19 cellular contexts compared by ENCODE assay signal in the genomic region with DNA sequence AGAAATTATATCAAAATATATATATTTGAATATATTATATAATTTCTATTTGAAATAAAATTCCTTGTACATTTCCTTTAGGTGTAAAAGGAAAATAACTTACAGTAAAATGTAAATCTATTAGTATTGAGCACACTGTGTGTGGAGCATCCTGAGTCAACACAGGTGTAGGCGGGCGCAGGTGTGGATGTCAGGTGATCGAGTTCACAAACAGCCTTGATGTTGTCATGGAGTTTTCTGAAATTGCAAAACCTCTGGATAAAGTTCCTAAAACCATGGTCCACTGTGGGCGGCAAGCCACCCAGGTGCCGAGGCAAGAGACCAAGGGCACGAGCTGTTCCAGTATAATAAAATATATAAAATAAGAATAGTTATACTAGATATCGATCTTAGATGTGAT. TPM values are rescaled to one million over a fixed set of nuclear protein-coding genes. Genes with fewer than 3 reads are reported as not detected.
"Had no signal": no experiment of that assay in that cellular context is flagged by ENCODE, and none has a peak within 500 bp of the region (broad histone marks: within the 10 kb centered on the region; RNA-seq: fewer than 3 reads in every experiment).

No MANE protein-coding gene starts in this region.

- DNase-seq: activated B cell treated with CpG ODN at 0.5 μM for 24 hours; activated CD4-positive, alpha-beta memory T cell treated with anti-CD3 and anti-CD28 coated beads for 36 hours; activated CD4-positive, alpha-beta T cell treated with anti-CD3 and anti-CD28 coated beads for 1 hour; activated CD4-positive, alpha-beta T cell treated with anti-CD3 and anti-CD28 coated beads, Interleukin-2, amount 10 ng/mL, durations not matched to agents 24 days and 14 days; activated CD8-positive, alpha-beta memory T cell treated with anti-CD3 and anti-CD28 coated beads for 24 hours; activated effector memory CD4-positive, alpha-beta T cell treated with anti-CD3 and anti-CD28 coated beads, Interleukin-2, amount 50 U/mL, for 16 hours; activated naive CD4-positive, alpha-beta T cell treated with Interleukin-2 at 50 U/mL for 16 hours; activated naive CD8-positive, alpha-beta T cell treated with anti-CD3 and anti-CD28 coated beads, Interleukin-2, amount 50 U/mL, for 24 hours; activated T-cell treated with anti-CD3 and anti-CD28 coated beads, Interleukin-2, amount 50 U/mL, for 4 hours; amniotic stem cell; NCI-H1092; NCI-H1436 treated with DMSO at 0.1 percent for 48 hours; NCI-H1930; NCI-H2107; NCI-H446; PC-3 had no signal

- ATAC-seq: activated naive CD4-positive, alpha-beta T cell treated with anti-CD3 and anti-CD28 coated beads, Interleukin-2, amount 50 U/mL, for 72 hours; activated naive CD8-positive, alpha-beta T cell treated with anti-CD3 and anti-CD28 coated beads, Interleukin-2, amount 50 U/mL, for 24 hours; activated T-cell treated with anti-CD3 and anti-CD28 coated beads, Interleukin-2, amount 50 U/mL, for 4 hours; body of pancreas; PC-3 had no signal

RNA-seq across cellular contexts. Expression of a gene that starts 27.7 kb away (rescaled TPM):
- total RNA-seq: MCF 10A had no signal
